Comparison of ENCODE assay signal across 22 cellular contexts in the genomic region with DNA sequence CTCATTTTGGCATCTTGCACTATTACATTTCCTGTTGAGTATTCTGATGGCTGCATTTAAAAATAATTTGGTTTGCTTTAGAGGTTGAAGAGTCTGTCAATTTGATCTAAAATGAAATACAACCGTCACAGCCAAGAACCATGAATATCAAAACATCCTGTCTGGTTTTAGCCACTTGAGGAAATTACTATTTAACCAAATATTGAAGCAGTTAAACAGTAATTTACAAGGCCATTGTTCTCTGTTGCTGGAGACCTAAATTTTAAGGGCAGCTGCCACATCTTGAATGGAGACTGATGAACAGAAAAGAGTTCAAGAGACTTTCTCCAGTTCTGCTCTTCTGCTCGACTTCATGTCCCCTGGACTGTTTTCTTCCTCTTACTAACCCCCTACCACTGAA.
DNase-seq lines count a peak whose midpoint lies in the region; ATAC-seq, FAIRE-seq and TF ChIP-seq lines count a peak whose summit lies in the region.
"Had no signal": no experiment of that assay in that cellular context is flagged by ENCODE, and none has a peak within 500 bp of the region (broad histone marks: within the 10 kb centered on the region; RNA-seq: fewer than 3 reads in every experiment).

No MANE protein-coding gene starts in this region.

- H3K36me3 ChIP-seq in GM23338 (ENCODE audit: insufficient read depth) (no peaks in the 10 kb centered on the region), kidney (ENCODE audit: control insufficient read depth in 1 of 2, insufficient read depth in 2 of 2, low read length in 2 of 2) (no peaks in the 10 kb centered on the region)
- H3K36me3 ChIP-seq: adrenal gland, cardiac muscle cell, neural progenitor cell, thyroid gland had no signal

- intact Hi-C loops in kidney (cut with DNase I): no loop called here

- peaks cover 19% of the 10 kb centered on the region for H3K4me1 Mint-ChIP-seq in GM23338
- H3K4me1 Mint-ChIP-seq: stimulated activated memory B cell treated with anti-CD40 and anti-IgM and Interleukin-4, amounts not matched to agents 10 μg/mL and 1 μg/mL and 100 μg/mL, for 72 hours had no signal

- H3F3A ChIP-seq in GM23338 (replicated peaks; ENCODE audit: low read depth): no peaks in the 10 kb centered on the region

- H3K27me3 ChIP-seq in GM23338 (ENCODE audit: insufficient read depth): no peaks in the 10 kb centered on the region
- H3K27me3 ChIP-seq: adrenal gland, cardiac muscle cell, neural progenitor cell, thyroid gland had no signal

- no peak overlapping the region for H3K27ac Mint-ChIP-seq in GM23338
- H3K27ac Mint-ChIP-seq: HFFc6; neural progenitor cell; stimulated activated memory B cell treated with anti-CD40 and anti-IgM and Interleukin-4, amounts not matched to agents 10 μg/mL and 1 μg/mL and 100 μg/mL, for 72 hours; T-helper 2 cell treated with Interferon-gamma antibody and Interleukin-4, amounts not matched to agents 5 μg/mL and 100 μg/mL, for 36 hours had no signal

- no peaks in the 10 kb centered on the region for H4K20me1 ChIP-seq in GM23338 (replicated peaks; ENCODE audit: insufficient read depth)

- H3K4me1 ChIP-seq in GM23338 (ENCODE audit: insufficient read depth): peaks cover 17% of the 10 kb centered on the region; the same call in 1 of the 2 replicates
- H3K4me1 ChIP-seq in kidney (ENCODE audit: control insufficient read depth in 1 of 2, insufficient read depth in 1 of 2, low read depth in 1 of 2, low read length in 2 of 2): no peaks in the 10 kb centered on the region
- H3K4me1 ChIP-seq: adrenal gland, neural progenitor cell, thyroid gland had no signal

- peaks cover 3% of the 10 kb centered on the region; the same call in 1 of the 3 replicates for H3K9me3 Mint-ChIP-seq in GM23338
- H3K9me3 Mint-ChIP-seq: neural progenitor cell; stimulated activated memory B cell treated with anti-CD40 and anti-IgM and Interleukin-4, amounts not matched to agents 10 μg/mL and 1 μg/mL and 100 μg/mL, for 72 hours; T-helper 2 cell treated with Interferon-gamma antibody and Interleukin-4, amounts not matched to agents 5 μg/mL and 100 μg/mL, for 36 hours had no signal

- peaks cover 8% of the 10 kb centered on the region for H3K9me2 ChIP-seq in GM23338 (ENCODE audit: insufficient read depth)

- peak overlapping the region; percentile 56; the same call in 1 of the 2 replicates for H2AFZ ChIP-seq in GM23338
- H2AFZ ChIP-seq: neural progenitor cell had no signal

- H3K4me3 ChIP-seq in GM23338 (no peak overlapping the region), epithelial cell of proximal tubule (ENCODE audit: low read depth, low read length) (no peak overlapping the region), kidney (ENCODE audit: low read length in 2 of 2) (no peak overlapping the region)
- H3K4me3 ChIP-seq: adrenal gland, cardiac muscle cell, neural progenitor cell, thyroid gland had no signal

- no peak overlapping the region for H3K9ac ChIP-seq in kidney (ENCODE audit: low read length in 2 of 2)
- H3K9ac ChIP-seq: neural progenitor cell had no signal

- H3K4me2 ChIP-seq in GM23338: no peak overlapping the region
- H3K4me2 ChIP-seq: neural progenitor cell had no signal

- H3K27ac ChIP-seq in GM23338 (ENCODE audit: low read depth) (no peak overlapping the region), kidney (ENCODE audit: low read depth in 2 of 2, low read length in 2 of 2) (no peak overlapping the region)
- H3K27ac ChIP-seq: adrenal gland, cardiac muscle cell, neural progenitor cell, thyroid gland had no signal

- ATAC-seq in GM23338: no peak
- ATAC-seq: activated CD4-positive, CD25-positive, alpha-beta regulatory T cell treated with anti-CD3 and anti-CD28 coated beads, Interleukin-2, amount 50 U/mL, for 24 hours; stimulated activated memory B cell treated with anti-CD40 and anti-IgM and Interleukin-4, amounts not matched to agents 10 μg/mL and 1 μg/mL and 100 μg/mL, for 72 hours had no signal

- H3K4me3 Mint-ChIP-seq in GM23338: no peak overlapping the region
- H3K4me3 Mint-ChIP-seq: HFFc6; neural progenitor cell; stimulated activated memory B cell treated with anti-CD40 and anti-IgM and Interleukin-4, amounts not matched to agents 10 μg/mL and 1 μg/mL and 100 μg/mL, for 72 hours; T-helper 2 cell treated with Interferon-gamma antibody and Interleukin-4, amounts not matched to agents 5 μg/mL and 100 μg/mL, for 36 hours had no signal

- DNase-seq in DMS79 (lab: John Stamatoyannopoulos, UW) (peak; percentile 19), GM23338 (ENCODE audit: low spot score) (no peak), NCI-H1105 (lab: John Stamatoyannopoulos, UW) (peak; percentile 65), epithelial cell of proximal tubule (ENCODE audit: low read depth) (peak; percentile 39), NCI-H2029 (lab: John Stamatoyannopoulos, UW) (no peak), kidney (no peak), NK-92 (lab: John Stamatoyannopoulos, UW; ENCODE audit: unreplicated experiment) (no peak), SW480 (ENCODE audit: low spot score) (no peak)
- DNase-seq: activated effector memory CD4-positive, alpha-beta T cell treated with Interleukin-2 at 50 U/mL for 16 hours; adrenal gland; effector CD8-positive, alpha-beta T cell; HFFc6; hippocampal formation; midbrain; NCI-H1048; SHP77; thyroid gland had no signal

- H3K36me3 Mint-ChIP-seq in GM23338 (ENCODE audit: low read depth): peaks cover 2% of the 10 kb centered on the region; the same call in 2 of the 3 replicates
- H3K36me3 Mint-ChIP-seq: neural progenitor cell; stimulated activated memory B cell treated with anti-CD40 and anti-IgM and Interleukin-4, amounts not matched to agents 10 μg/mL and 1 μg/mL and 100 μg/mL, for 72 hours had no signal

- FAIRE-seq in kidney (lab: Jason Lieb, UNC): no peak

- TF ChIP-seq CTCF in GM23338 (conservative IDR thresholded peaks at IDR 0.05; ENCODE audit: low read depth in 2 of 2): no peak
- TF ChIP-seq CTCF in epithelial cell of proximal tubule (conservative IDR thresholded peaks at IDR 0.05; ENCODE audit: low read depth, low read length): no peak
- no peak for TF ChIP-seq CTCF in kidney (IDR thresholded peaks at IDR 0.05; ENCODE audit: borderline replicate concordance, extremely low read depth, insufficient read depth)

- H3K27me3 Mint-ChIP-seq in GM23338 (ENCODE audit: insufficient read depth, low read depth, poor library complexity): no peaks in the 10 kb centered on the region
- H3K27me3 Mint-ChIP-seq: stimulated activated memory B cell treated with anti-CD40 and anti-IgM and Interleukin-4, amounts not matched to agents 10 μg/mL and 1 μg/mL and 100 μg/mL, for 72 hours had no signal

- no peaks in the 10 kb centered on the region for H3K9me3 ChIP-seq in kidney (ENCODE audit: control insufficient read depth in 1 of 2, low read length in 2 of 2)
- H3K9me3 ChIP-seq: adrenal gland, thyroid gland had no signal

- H3K79me2 ChIP-seq in GM23338 (replicated peaks; ENCODE audit: insufficient read depth): no peaks in the 10 kb centered on the region

TF ChIP-seq in GM23338, 12 proteins besides CTCF, POLR2A, EP300 and RAD21 (continues in another document):
- no peak for TF ChIP-seq JUNB (IDR thresholded peaks at IDR 0.05; ENCODE audit: unreplicated experiment)

Comparison
In these comparisons a context has a peak if more than half of its experiments do, and no peak if none do; other contexts are left out.
1. DNase-seq: peak in DMS79 (single experiment), NCI-H1105 (single experiment) and epithelial cell of proximal tubule (single experiment); none in GM23338 (single experiment), NCI-H2029 (single experiment), kidney (single experiment), NK-92 (single experiment) and SW480 (single experiment).